Comparison of ENCODE assay signal across 22 cellular contexts in genomic region chr19:1622541-1622940, GRCh38. TPM values are rescaled to one million over a fixed set of nuclear protein-coding genes. Genes with fewer than 3 reads are reported as not detected.
A peak's percentile ranks its signal among the peaks of the same experiment; 100 is the strongest.
DNase-seq lines count a peak whose midpoint lies in the region; ATAC-seq and TF ChIP-seq lines count a peak whose summit lies in the region.
"Had no signal": no experiment of that assay in that cellular context is flagged by ENCODE, and none has a peak within 500 bp of the region (broad histone marks: within the 10 kb centered on the region; RNA-seq: fewer than 3 reads in every experiment).

No MANE protein-coding gene starts in this region.

- H3K36me3 Mint-ChIP-seq in stimulated activated naive CD8-positive, alpha-beta T cell treated with anti-CD3 and anti-CD28 coated beads, Interleukin-15, Interleukin-2, amounts not matched to agents 100 ng/mL and 50 ng/mL, for 24 hours (ENCODE audit: low read depth), result peaks cover 22% of the 10 kb centered on the region
- peaks cover 12% of the 10 kb centered on the region for H3K36me3 Mint-ChIP-seq in activated T-helper 1 cell treated with anti-CD3 and anti-CD28 coated beads, Interleukin-12 subunit alpha, Interleukin-12 subunit beta, Interleukin-2, Interleukin-4 antibody, amounts not matched to agents 30 ng/mL and 10 ng/mL and 1 ng/mL, durations not matched to agents 14 hours and 24 hours and 36 hours (ENCODE audit: low read depth)
- peaks cover 26% of the 10 kb centered on the region for H3K36me3 Mint-ChIP-seq in mesothelial cell of epicardium

- no peak overlapping the region for H3K4me3 Mint-ChIP-seq in stimulated activated naive CD8-positive, alpha-beta T cell treated with anti-CD3 and anti-CD28 coated beads, Interleukin-15, Interleukin-2, amounts not matched to agents 100 ng/mL and 50 ng/mL, for 24 hours
- H3K4me3 Mint-ChIP-seq in activated T-helper 1 cell treated with anti-CD3 and anti-CD28 coated beads, Interleukin-12 subunit alpha, Interleukin-12 subunit beta, Interleukin-2, Interleukin-4 antibody, amounts not matched to agents 30 ng/mL and 10 ng/mL and 1 ng/mL, durations not matched to agents 14 hours and 24 hours and 36 hours, result no peak overlapping the region
- no peak overlapping the region for H3K4me3 Mint-ChIP-seq in mesothelial cell of epicardium
- H3K4me3 Mint-ChIP-seq: activated naive CD4-positive, alpha-beta T cell treated with anti-CD3 and anti-CD28 coated beads for 36 hours; activated T-cell treated with anti-CD3 and anti-CD28 coated beads, Interleukin-2, amount 50 U/mL, for 4 hours had no signal

- intact Hi-C loops in activated T-helper 1 cell treated with anti-CD3 and anti-CD28 coated beads, Interleukin-12 subunit alpha, Interleukin-12 subunit beta, Interleukin-2, Interleukin-4 antibody, amounts not matched to agents 30 ng/mL and 10 ng/mL and 1 ng/mL, durations not matched to agents 14 hours and 24 hours and 36 hours (cut with micrococcal nuclease), result no loop called here

- no peaks in the 10 kb centered on the region for H3K27me3 Mint-ChIP-seq in stimulated activated naive CD8-positive, alpha-beta T cell treated with anti-CD3 and anti-CD28 coated beads, Interleukin-15, Interleukin-2, amounts not matched to agents 100 ng/mL and 50 ng/mL, for 24 hours
- no peaks in the 10 kb centered on the region for H3K27me3 Mint-ChIP-seq in activated T-helper 1 cell treated with anti-CD3 and anti-CD28 coated beads, Interleukin-12 subunit alpha, Interleukin-12 subunit beta, Interleukin-2, Interleukin-4 antibody, amounts not matched to agents 30 ng/mL and 10 ng/mL and 1 ng/mL, durations not matched to agents 14 hours and 24 hours and 36 hours (ENCODE audit: insufficient read depth)
- H3K27me3 Mint-ChIP-seq in mesothelial cell of epicardium (ENCODE audit: low read depth), result no peaks in the 10 kb centered on the region

- DNase-seq in stimulated activated naive CD8-positive, alpha-beta T cell treated with anti-CD3 and anti-CD28 coated beads, Interleukin-15, Interleukin-2, amounts not matched to agents 100 U/mL and 50 U/mL, for 24 hours, result no peak
- no peak for DNase-seq in activated T-helper 1 cell treated with anti-CD3 and anti-CD28 coated beads, Interleukin-12 subunit alpha, Interleukin-12 subunit beta, Interleukin-2, Interleukin-4 antibody, amounts not matched to agents 30 ng/mL and 10 ng/mL and 1 ng/mL, durations not matched to agents 14 hours and 24 hours and 36 hours (ENCODE audit: low spot score)
- no peak for DNase-seq in mesothelial cell of epicardium (ENCODE audit: low spot score in 2 of 2, unreplicated experiment in 2 of 2)
- no peak for DNase-seq in NCI-H2107 treated with DMSO at 0.1 percent for 48 hours (lab: John Stamatoyannopoulos, UW; ENCODE audit: unreplicated experiment)
- DNase-seq in KBM-7, result no peak
- DNase-seq in DMS53 (lab: John Stamatoyannopoulos, UW), result no peak
- DNase-seq: ACHN; activated CD4-positive, alpha-beta T cell treated with anti-CD3 and anti-CD28 coated beads for 4 hours; activated naive CD4-positive, alpha-beta T cell treated with anti-CD3 and anti-CD28 coated beads for 36 hours; activated T-cell treated with anti-CD3 and anti-CD28 coated beads, Interleukin-2, amount 50 U/mL, for 4 hours; aorta; central memory CD4-positive, alpha-beta T cell; dorsolateral prefrontal cortex; KG1; kidney glomerular epithelial cell; NCI-H1436 treated with DMSO at 0.1 percent for 48 hours; NCI-H524; NK-92 treated with Interleukin-12 subunit alpha and Interleukin-12 subunit beta, amount 100 ng/mL, for 24 hours; Peyer's patch; T-helper 1 cell had no signal

- H3K9me3 Mint-ChIP-seq in stimulated activated naive CD8-positive, alpha-beta T cell treated with anti-CD3 and anti-CD28 coated beads, Interleukin-15, Interleukin-2, amounts not matched to agents 100 ng/mL and 50 ng/mL, for 24 hours, result no peaks in the 10 kb centered on the region
- no peaks in the 10 kb centered on the region for H3K9me3 Mint-ChIP-seq in activated T-helper 1 cell treated with anti-CD3 and anti-CD28 coated beads, Interleukin-12 subunit alpha, Interleukin-12 subunit beta, Interleukin-2, Interleukin-4 antibody, amounts not matched to agents 30 ng/mL and 10 ng/mL and 1 ng/mL, durations not matched to agents 14 hours and 24 hours and 36 hours
- H3K9me3 Mint-ChIP-seq in mesothelial cell of epicardium, result no peaks in the 10 kb centered on the region
- H3K9me3 Mint-ChIP-seq: activated naive CD4-positive, alpha-beta T cell treated with anti-CD3 and anti-CD28 coated beads for 36 hours; activated T-cell treated with anti-CD3 and anti-CD28 coated beads, Interleukin-2, amount 50 U/mL, for 4 hours had no signal

- H3K27ac Mint-ChIP-seq in stimulated activated naive CD8-positive, alpha-beta T cell treated with anti-CD3 and anti-CD28 coated beads, Interleukin-15, Interleukin-2, amounts not matched to agents 100 ng/mL and 50 ng/mL, for 24 hours, result peak overlapping the region; percentile 52
- H3K27ac Mint-ChIP-seq in activated T-helper 1 cell treated with anti-CD3 and anti-CD28 coated beads, Interleukin-12 subunit alpha, Interleukin-12 subunit beta, Interleukin-2, Interleukin-4 antibody, amounts not matched to agents 30 ng/mL and 10 ng/mL and 1 ng/mL, durations not matched to agents 14 hours and 24 hours and 36 hours, result peak overlapping the region; percentile 18
- H3K27ac Mint-ChIP-seq in mesothelial cell of epicardium, result peak overlapping the region; percentile 84
- H3K27ac Mint-ChIP-seq: activated naive CD4-positive, alpha-beta T cell treated with anti-CD3 and anti-CD28 coated beads for 36 hours had no signal

- peaks cover 11% of the 10 kb centered on the region for H3K4me1 Mint-ChIP-seq in stimulated activated naive CD8-positive, alpha-beta T cell treated with anti-CD3 and anti-CD28 coated beads, Interleukin-15, Interleukin-2, amounts not matched to agents 100 ng/mL and 50 ng/mL, for 24 hours (ENCODE audit: low read depth)
- no peaks in the 10 kb centered on the region for H3K4me1 Mint-ChIP-seq in activated T-helper 1 cell treated with anti-CD3 and anti-CD28 coated beads, Interleukin-12 subunit alpha, Interleukin-12 subunit beta, Interleukin-2, Interleukin-4 antibody, amounts not matched to agents 30 ng/mL and 10 ng/mL and 1 ng/mL, durations not matched to agents 14 hours and 24 hours and 36 hours (ENCODE audit: low read depth)
- peaks cover 5% of the 10 kb centered on the region for H3K4me1 Mint-ChIP-seq in mesothelial cell of epicardium

- in situ Hi-C loops in KBM-7 (cut with MboI; ENCODE audit: low pct_unique_long_range_greater_than_20kb, low sequenced_read_pairs), result no loop called here

- ATAC-seq in stimulated activated naive CD8-positive, alpha-beta T cell treated with anti-CD3 and anti-CD28 coated beads, Interleukin-15, Interleukin-2, amounts not matched to agents 100 U/mL and 50 U/mL, for 24 hours, result no peak
- no peak for ATAC-seq in GM21528 (IDR thresholded peaks at IDR 0.05; ENCODE audit: low FRiP score, unreplicated experiment)
- ATAC-seq: activated T-cell treated with anti-CD3 and anti-CD28 coated beads, Interleukin-2, amount 50 U/mL, for 4 hours had no signal

- TF ChIP-seq CTCF in mesothelial cell of epicardium (IDR thresholded peaks at IDR 0.05; ENCODE audit: unreplicated experiment), result no peak

RNA-seq across cellular contexts. Expression of gene UQCR11, which starts 17.3 kb away (rescaled TPM):
- total RNA-seq in activated T-helper 1 cell treated with anti-CD3 and anti-CD28 coated beads, Interleukin-12 subunit alpha, Interleukin-12 subunit beta, Interleukin-2, Interleukin-4 antibody, amounts not matched to agents 30 ng/mL and 10 ng/mL and 1 ng/mL, durations not matched to agents 14 hours and 24 hours and 36 hours, result 171 and 176 TPM in 2 replicates
- 143 to 154 TPM (median 153 TPM) in 3 replicates for total RNA-seq in mesothelial cell of epicardium

RNA-seq across cellular contexts. Expression of gene TCF3, which starts 29.9 kb away (rescaled TPM):
- total RNA-seq in activated T-helper 1 cell treated with anti-CD3 and anti-CD28 coated beads, Interleukin-12 subunit alpha, Interleukin-12 subunit beta, Interleukin-2, Interleukin-4 antibody, amounts not matched to agents 30 ng/mL and 10 ng/mL and 1 ng/mL, durations not matched to agents 14 hours and 24 hours and 36 hours, result 163 and 172 TPM in 2 replicates
- total RNA-seq in mesothelial cell of epicardium, result 227 to 248 TPM (median 239 TPM) in 3 replicates

RNA-seq across cellular contexts. Expression of gene MBD3, which starts 29.9 kb away (rescaled TPM):
- 136 and 139 TPM in 2 replicates for total RNA-seq in activated T-helper 1 cell treated with anti-CD3 and anti-CD28 coated beads, Interleukin-12 subunit alpha, Interleukin-12 subunit beta, Interleukin-2, Interleukin-4 antibody, amounts not matched to agents 30 ng/mL and 10 ng/mL and 1 ng/mL, durations not matched to agents 14 hours and 24 hours and 36 hours
- 103 to 111 TPM (median 105 TPM) in 3 replicates for total RNA-seq in mesothelial cell of epicardium

RNA-seq across cellular contexts. Expression of gene MEX3D, which starts 54.4 kb away (rescaled TPM):
- total RNA-seq in activated T-helper 1 cell treated with anti-CD3 and anti-CD28 coated beads, Interleukin-12 subunit alpha, Interleukin-12 subunit beta, Interleukin-2, Interleukin-4 antibody, amounts not matched to agents 30 ng/mL and 10 ng/mL and 1 ng/mL, durations not matched to agents 14 hours and 24 hours and 36 hours, result 14.6 and 15.0 TPM in 2 replicates
- 91.7 to 96.3 TPM (median 93.1 TPM) in 3 replicates for total RNA-seq in mesothelial cell of epicardium

Comparison
In these comparisons a context has a peak if more than half of its experiments do, and no peak if none do; other contexts are left out.
1. H3K27ac Mint-ChIP-seq: peak in every context shown above with its lines; median percentile 84 in mesothelial cell of epicardium; 52 in stimulated activated naive CD8-positive, alpha-beta T cell treated with anti-CD3 and anti-CD28 coated beads, Interleukin-15, Interleukin-2, amounts not matched to agents 100 ng/mL and 50 ng/mL, for 24 hours; 18 in activated T-helper 1 cell treated with anti-CD3 and anti-CD28 coated beads, Interleukin-12 subunit alpha, Interleukin-12 subunit beta, Interleukin-2, Interleukin-4 antibody, amounts not matched to agents 30 ng/mL and 10 ng/mL and 1 ng/mL, durations not matched to agents 14 hours and 24 hours and 36 hours.